In genomic region chr10:82680688-82681087, GRCh38 we compare ENCODE assay signal across 24 cellular contexts.
DNase-seq lines count a peak whose midpoint lies in the region; ATAC-seq and TF ChIP-seq lines count a peak whose summit lies in the region.
"Had no signal": no experiment of that assay in that cellular context is flagged by ENCODE, and none has a peak within 500 bp of the region (broad histone marks: within the 10 kb centered on the region; RNA-seq: fewer than 3 reads in every experiment).

No MANE protein-coding gene starts in this region.

- peak; percentile 95 for ATAC-seq in SK-N-SH treated with all-trans-retinoic acid at 6 μM for 48 hours
- ATAC-seq: GM12878, GM23338, K562 had no signal

- no peak overlapping the region for H3K27ac ChIP-seq in caudate nucleus (ENCODE audit: low read depth, low read length)
- H3K27ac ChIP-seq: 22Rv1, SJSA1 had no signal

- DNase-seq in Ammon's horn (ENCODE audit: low spot score): peak; percentile 16
- peak; percentile 17 for DNase-seq in fibroblast of the conjunctiva (ENCODE audit: low read depth)
- peak; percentile 22 for DNase-seq in pons (ENCODE audit: low spot score)
- DNase-seq in AG20443 (ENCODE audit: low spot score): no peak
- no peak for DNase-seq in DMS53 treated with DMSO at 0.1 percent for 48 hours (lab: John Stamatoyannopoulos, UW; ENCODE audit: unreplicated experiment)
- no peak for DNase-seq in caudate nucleus (lab: John Stamatoyannopoulos, UW)
- DNase-seq: ACHN; CD4-positive, alpha-beta memory T cell; COR-L47; DMS53; GDM1; H9; Kasumi-1; NCI-H2029 treated with DMSO at 0.1 percent for 48 hours; NCI-H446 treated with DMSO at 0.1 percent for 48 hours; NCI-H526; Right ventricle myocardium superior; RPMI8226 had no signal

TF ChIP-seq in SK-N-SH treated with all-trans-retinoic acid at 6 μM for 48 hours, 23 proteins besides CTCF, POLR2A, EP300 and RAD21:
- TF ChIP-seq CREB5 (CRISPR knock-in tag; IDR thresholded peaks at IDR 0.05; ENCODE audit: low read depth): no peak
- peak; percentile 42; the same call in 1 of the 2 replicates for TF ChIP-seq ISL1 (CRISPR knock-in tag; IDR thresholded peaks at IDR 0.05)
- no peak for TF ChIP-seq PPARA (CRISPR knock-in tag; IDR thresholded peaks at IDR 0.05; ENCODE audit: borderline replicate concordance)
- peak; percentile 66 for TF ChIP-seq TSHZ2 (CRISPR knock-in tag; IDR thresholded peaks at IDR 0.05)
- TF ChIP-seq ZNF8 (CRISPR knock-in tag; IDR thresholded peaks at IDR 0.05): 0 out of 2 replicates have a peak, but pooled peaks have one; percentile 18
- peak; percentile 34; the same call in 1 of the 2 replicates for TF ChIP-seq TCF4 (CRISPR knock-in tag; IDR thresholded peaks at IDR 0.05; ENCODE audit: borderline replicate concordance)
- TF ChIP-seq POU6F1 (CRISPR knock-in tag; IDR thresholded peaks at IDR 0.05; ENCODE audit: borderline replicate concordance, low read depth): no peak

Comparison
In these comparisons a context has a peak if more than half of its experiments do, and no peak if none do; other contexts are left out.
1. DNase-seq: peak in Ammon's horn (single experiment), fibroblast of the conjunctiva (single experiment) and pons (single experiment); none in AG20443 (single experiment), DMS53 treated with DMSO at 0.1 percent for 48 hours (single experiment) and caudate nucleus (0 of 61).